1 cellular context compared by ENCODE assay signal in the genomic region with DNA sequence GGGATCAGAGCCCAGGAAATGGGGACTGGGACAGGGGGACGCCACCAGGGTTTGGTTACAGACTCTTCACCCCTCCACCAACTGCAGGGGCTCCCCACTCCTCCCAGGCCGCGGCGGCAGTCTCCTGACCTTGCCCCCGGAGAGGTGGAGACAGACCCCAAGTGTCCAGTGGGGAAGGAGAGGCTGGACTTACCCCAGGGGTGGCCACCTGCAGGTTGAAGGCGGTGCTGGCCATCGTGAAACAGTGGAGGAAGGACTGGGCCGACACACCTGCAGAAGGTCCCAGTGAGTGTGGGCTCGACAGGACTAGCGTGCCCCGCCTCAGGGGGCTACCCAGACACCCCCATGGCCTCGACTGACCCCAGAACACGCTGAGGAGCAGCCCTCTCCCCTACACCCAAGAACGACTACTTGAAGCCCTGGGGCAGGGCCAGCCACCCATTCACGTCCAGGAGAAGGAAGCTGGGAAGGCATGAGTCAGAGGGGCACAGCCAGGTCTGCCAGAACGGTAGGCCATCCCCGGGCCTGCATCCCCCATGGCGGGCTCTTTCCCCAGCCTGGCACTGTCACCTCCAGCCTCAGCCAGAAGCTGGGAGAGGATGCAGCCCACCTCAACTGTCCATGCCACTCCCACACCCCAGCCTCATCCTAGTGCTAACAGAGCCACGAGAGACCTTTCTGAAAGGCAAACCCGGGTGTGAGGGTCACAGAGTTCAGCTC.
TF ChIP-seq lines count a peak whose summit lies in the region.

No MANE protein-coding gene starts in this region.

TF ChIP-seq in K562, 482 proteins besides CTCF, POLR2A, EP300 and RAD21:
- TF ChIP-seq, protein P1, sequence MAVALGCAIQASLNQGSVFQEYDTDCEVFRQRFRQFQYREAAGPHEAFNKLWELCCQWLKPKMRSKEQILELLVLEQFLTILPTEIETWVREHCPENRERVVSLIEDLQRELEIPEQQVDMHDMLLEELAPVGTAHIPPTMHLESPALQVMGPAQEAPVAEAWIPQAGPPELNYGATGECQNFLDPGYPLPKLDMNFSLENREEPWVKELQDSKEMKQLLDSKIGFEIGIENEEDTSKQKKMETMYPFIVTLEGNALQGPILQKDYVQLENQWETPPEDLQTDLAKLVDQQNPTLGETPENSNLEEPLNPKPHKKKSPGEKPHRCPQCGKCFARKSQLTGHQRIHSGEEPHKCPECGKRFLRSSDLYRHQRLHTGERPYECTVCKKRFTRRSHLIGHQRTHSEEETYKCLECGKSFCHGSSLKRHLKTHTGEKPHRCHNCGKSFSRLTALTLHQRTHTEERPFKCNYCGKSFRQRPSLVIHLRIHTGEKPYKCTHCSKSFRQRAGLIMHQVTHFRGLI (CRISPR knock-in tag; IDR thresholded peaks at IDR 0.05) = no peak
- no peak for TF ChIP-seq SMARCB1 (IDR thresholded peaks at IDR 0.05; ENCODE audit: insufficient read length, low read depth)
- no peak for TF ChIP-seq CC2D1A (IDR thresholded peaks at IDR 0.05)
- no peak for TF ChIP-seq ZNF217 (CRISPR knock-in tag; IDR thresholded peaks at IDR 0.05)
- TF ChIP-seq, protein P2, sequence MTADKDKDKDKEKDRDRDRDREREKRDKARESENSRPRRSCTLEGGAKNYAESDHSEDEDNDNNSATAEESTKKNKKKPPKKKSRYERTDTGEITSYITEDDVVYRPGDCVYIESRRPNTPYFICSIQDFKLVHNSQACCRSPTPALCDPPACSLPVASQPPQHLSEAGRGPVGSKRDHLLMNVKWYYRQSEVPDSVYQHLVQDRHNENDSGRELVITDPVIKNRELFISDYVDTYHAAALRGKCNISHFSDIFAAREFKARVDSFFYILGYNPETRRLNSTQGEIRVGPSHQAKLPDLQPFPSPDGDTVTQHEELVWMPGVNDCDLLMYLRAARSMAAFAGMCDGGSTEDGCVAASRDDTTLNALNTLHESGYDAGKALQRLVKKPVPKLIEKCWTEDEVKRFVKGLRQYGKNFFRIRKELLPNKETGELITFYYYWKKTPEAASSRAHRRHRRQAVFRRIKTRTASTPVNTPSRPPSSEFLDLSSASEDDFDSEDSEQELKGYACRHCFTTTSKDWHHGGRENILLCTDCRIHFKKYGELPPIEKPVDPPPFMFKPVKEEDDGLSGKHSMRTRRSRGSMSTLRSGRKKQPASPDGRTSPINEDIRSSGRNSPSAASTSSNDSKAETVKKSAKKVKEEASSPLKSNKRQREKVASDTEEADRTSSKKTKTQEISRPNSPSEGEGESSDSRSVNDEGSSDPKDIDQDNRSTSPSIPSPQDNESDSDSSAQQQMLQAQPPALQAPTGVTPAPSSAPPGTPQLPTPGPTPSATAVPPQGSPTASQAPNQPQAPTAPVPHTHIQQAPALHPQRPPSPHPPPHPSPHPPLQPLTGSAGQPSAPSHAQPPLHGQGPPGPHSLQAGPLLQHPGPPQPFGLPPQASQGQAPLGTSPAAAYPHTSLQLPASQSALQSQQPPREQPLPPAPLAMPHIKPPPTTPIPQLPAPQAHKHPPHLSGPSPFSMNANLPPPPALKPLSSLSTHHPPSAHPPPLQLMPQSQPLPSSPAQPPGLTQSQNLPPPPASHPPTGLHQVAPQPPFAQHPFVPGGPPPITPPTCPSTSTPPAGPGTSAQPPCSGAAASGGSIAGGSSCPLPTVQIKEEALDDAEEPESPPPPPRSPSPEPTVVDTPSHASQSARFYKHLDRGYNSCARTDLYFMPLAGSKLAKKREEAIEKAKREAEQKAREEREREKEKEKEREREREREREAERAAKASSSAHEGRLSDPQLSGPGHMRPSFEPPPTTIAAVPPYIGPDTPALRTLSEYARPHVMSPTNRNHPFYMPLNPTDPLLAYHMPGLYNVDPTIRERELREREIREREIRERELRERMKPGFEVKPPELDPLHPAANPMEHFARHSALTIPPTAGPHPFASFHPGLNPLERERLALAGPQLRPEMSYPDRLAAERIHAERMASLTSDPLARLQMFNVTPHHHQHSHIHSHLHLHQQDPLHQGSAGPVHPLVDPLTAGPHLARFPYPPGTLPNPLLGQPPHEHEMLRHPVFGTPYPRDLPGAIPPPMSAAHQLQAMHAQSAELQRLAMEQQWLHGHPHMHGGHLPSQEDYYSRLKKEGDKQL (CRISPR knock-in tag; IDR thresholded peaks at IDR 0.05; ENCODE audit: borderline replicate concordance) = no peak
- TF ChIP-seq ETS2 (tag; IDR thresholded peaks at IDR 0.05; ENCODE audit: borderline replicate concordance, poor library complexity, severe bottlenecking) = no peak
- TF ChIP-seq ZNF23 (CRISPR knock-in tag; IDR thresholded peaks at IDR 0.05) = no peak
- TF ChIP-seq, protein P3, sequence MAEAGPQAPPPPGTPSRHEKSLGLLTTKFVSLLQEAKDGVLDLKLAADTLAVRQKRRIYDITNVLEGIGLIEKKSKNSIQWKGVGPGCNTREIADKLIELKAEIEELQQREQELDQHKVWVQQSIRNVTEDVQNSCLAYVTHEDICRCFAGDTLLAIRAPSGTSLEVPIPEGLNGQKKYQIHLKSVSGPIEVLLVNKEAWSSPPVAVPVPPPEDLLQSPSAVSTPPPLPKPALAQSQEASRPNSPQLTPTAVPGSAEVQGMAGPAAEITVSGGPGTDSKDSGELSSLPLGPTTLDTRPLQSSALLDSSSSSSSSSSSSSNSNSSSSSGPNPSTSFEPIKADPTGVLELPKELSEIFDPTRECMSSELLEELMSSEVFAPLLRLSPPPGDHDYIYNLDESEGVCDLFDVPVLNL (CRISPR knock-in tag; IDR thresholded peaks at IDR 0.05; ENCODE audit: low read depth) = 0 out of 2 replicates have a peak, but pooled peaks have one; percentile 45
- no peak for TF ChIP-seq XRCC3 (IDR thresholded peaks at IDR 0.05)
- TF ChIP-seq NCOR1 (IDR thresholded peaks at IDR 0.05) = no peak
- TF ChIP-seq, protein P4, sequence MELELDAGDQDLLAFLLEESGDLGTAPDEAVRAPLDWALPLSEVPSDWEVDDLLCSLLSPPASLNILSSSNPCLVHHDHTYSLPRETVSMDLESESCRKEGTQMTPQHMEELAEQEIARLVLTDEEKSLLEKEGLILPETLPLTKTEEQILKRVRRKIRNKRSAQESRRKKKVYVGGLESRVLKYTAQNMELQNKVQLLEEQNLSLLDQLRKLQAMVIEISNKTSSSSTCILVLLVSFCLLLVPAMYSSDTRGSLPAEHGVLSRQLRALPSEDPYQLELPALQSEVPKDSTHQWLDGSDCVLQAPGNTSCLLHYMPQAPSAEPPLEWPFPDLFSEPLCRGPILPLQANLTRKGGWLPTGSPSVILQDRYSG (tag; conservative IDR thresholded peaks at IDR 0.05; ENCODE audit: low read depth) = no peak
- TF ChIP-seq NR2C2 (CRISPR knock-in tag; IDR thresholded peaks at IDR 0.05) = no peak
- no peak for TF ChIP-seq NR2C2 (tag; IDR thresholded peaks at IDR 0.05)
- TF ChIP-seq DACH1 (IDR thresholded peaks at IDR 0.05; ENCODE audit: partially characterized antibody) = no peak
- no peak for TF ChIP-seq YY1 (IDR thresholded peaks at IDR 0.05; ENCODE audit: borderline replicate concordance in 1 of 3, control insufficient read depth in 1 of 3, extremely low read depth in 1 of 3, insufficient read depth in 3 of 3, insufficient read length in 1 of 3, insufficient replicate concordance in 2 of 3, low read depth in 1 of 3, low read length in 2 of 3)
- TF ChIP-seq, protein P5, sequence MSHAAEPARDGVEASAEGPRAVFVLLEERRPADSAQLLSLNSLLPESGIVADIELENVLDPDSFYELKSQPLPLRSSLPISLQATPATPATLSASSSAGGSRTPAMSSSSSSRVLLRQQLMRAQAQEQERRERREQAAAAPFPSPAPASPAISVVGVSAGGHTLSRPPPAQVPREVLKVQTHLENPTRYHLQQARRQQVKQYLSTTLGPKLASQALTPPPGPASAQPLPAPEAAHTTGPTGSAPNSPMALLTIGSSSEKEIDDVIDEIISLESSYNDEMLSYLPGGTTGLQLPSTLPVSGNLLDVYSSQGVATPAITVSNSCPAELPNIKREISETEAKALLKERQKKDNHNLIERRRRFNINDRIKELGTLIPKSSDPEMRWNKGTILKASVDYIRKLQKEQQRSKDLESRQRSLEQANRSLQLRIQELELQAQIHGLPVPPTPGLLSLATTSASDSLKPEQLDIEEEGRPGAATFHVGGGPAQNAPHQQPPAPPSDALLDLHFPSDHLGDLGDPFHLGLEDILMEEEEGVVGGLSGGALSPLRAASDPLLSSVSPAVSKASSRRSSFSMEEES (CRISPR knock-in tag; IDR thresholded peaks at IDR 0.05) = no peak
- TF ChIP-seq COPS2 (conservative IDR thresholded peaks at IDR 0.05) = no peak
- TF ChIP-seq ZNF696 (CRISPR knock-in tag; conservative IDR thresholded peaks at IDR 0.05) = no peak
- TF ChIP-seq, protein P6, sequence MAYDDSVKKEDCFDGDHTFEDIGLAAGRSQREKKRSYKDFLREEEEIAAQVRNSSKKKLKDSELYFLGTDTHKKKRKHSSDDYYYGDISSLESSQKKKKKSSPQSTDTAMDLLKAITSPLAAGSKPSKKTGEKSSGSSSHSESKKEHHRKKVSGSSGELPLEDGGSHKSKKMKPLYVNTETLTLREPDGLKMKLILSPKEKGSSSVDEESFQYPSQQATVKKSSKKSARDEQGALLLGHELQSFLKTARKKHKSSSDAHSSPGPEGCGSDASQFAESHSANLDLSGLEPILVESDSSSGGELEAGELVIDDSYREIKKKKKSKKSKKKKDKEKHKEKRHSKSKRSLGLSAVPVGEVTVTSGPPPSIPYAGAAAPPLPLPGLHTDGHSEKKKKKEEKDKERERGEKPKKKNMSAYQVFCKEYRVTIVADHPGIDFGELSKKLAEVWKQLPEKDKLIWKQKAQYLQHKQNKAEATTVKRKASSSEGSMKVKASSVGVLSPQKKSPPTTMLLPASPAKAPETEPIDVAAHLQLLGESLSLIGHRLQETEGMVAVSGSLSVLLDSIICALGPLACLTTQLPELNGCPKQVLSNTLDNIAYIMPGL (CRISPR knock-in tag; IDR thresholded peaks at IDR 0.05) = no peak
- TF ChIP-seq POLR2AphosphoS5 (IDR thresholded peaks at IDR 0.05; ENCODE audit: control insufficient read depth, insufficient read depth, low read depth, low read length) = peak; percentile 49; the same call in 1 of the 2 replicates
- TF ChIP-seq, protein P7, sequence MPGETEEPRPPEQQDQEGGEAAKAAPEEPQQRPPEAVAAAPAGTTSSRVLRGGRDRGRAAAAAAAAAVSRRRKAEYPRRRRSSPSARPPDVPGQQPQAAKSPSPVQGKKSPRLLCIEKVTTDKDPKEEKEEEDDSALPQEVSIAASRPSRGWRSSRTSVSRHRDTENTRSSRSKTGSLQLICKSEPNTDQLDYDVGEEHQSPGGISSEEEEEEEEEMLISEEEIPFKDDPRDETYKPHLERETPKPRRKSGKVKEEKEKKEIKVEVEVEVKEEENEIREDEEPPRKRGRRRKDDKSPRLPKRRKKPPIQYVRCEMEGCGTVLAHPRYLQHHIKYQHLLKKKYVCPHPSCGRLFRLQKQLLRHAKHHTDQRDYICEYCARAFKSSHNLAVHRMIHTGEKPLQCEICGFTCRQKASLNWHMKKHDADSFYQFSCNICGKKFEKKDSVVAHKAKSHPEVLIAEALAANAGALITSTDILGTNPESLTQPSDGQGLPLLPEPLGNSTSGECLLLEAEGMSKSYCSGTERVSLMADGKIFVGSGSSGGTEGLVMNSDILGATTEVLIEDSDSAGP (CRISPR knock-in tag; IDR thresholded peaks at IDR 0.05) = no peak
- TF ChIP-seq POLR2G (IDR thresholded peaks at IDR 0.05; ENCODE audit: low read depth, low read length) = peak; percentile 34; the same call in 1 of the 2 replicates
- no peak for TF ChIP-seq TEAD4 (IDR thresholded peaks at IDR 0.05; ENCODE audit: low read length)
- no peak for TF ChIP-seq TEAD4 (CRISPR knock-in tag; IDR thresholded peaks at IDR 0.05; ENCODE audit: borderline replicate concordance)
- no peak for TF ChIP-seq CAMTA2 (CRISPR knock-in tag; conservative IDR thresholded peaks at IDR 0.05)
- TF ChIP-seq ZFP30 (CRISPR knock-in tag; IDR thresholded peaks at IDR 0.05; ENCODE audit: borderline replicate concordance) = no peak
- TF ChIP-seq, protein P8, sequence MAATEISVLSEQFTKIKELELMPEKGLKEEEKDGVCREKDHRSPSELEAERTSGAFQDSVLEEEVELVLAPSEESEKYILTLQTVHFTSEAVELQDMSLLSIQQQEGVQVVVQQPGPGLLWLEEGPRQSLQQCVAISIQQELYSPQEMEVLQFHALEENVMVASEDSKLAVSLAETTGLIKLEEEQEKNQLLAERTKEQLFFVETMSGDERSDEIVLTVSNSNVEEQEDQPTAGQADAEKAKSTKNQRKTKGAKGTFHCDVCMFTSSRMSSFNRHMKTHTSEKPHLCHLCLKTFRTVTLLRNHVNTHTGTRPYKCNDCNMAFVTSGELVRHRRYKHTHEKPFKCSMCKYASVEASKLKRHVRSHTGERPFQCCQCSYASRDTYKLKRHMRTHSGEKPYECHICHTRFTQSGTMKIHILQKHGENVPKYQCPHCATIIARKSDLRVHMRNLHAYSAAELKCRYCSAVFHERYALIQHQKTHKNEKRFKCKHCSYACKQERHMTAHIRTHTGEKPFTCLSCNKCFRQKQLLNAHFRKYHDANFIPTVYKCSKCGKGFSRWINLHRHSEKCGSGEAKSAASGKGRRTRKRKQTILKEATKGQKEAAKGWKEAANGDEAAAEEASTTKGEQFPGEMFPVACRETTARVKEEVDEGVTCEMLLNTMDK (IDR thresholded peaks at IDR 0.05; ENCODE audit: borderline replicate concordance, insufficient read depth, low read depth, low read length, poor library complexity, severe bottlenecking) = peak; percentile 56
- no peak for TF ChIP-seq MAFG (tag; conservative IDR thresholded peaks at IDR 0.05)
- TF ChIP-seq CBX8 (IDR thresholded peaks at IDR 0.05; ENCODE audit: borderline replicate concordance, extremely low read depth, low read depth, low read length, poor library complexity, severe bottlenecking) = no peak
- TF ChIP-seq RBFOX2 (IDR thresholded peaks at IDR 0.05; ENCODE audit: low read depth, low read length) = peak; percentile 55
- no peak for TF ChIP-seq CBFA2T3 (IDR thresholded peaks at IDR 0.05)
- TF ChIP-seq TCF7 (IDR thresholded peaks at IDR 0.05; ENCODE audit: borderline replicate concordance) = no peak
